Comparison of ENCODE assay signal across 8 cellular contexts in the genomic region with DNA sequence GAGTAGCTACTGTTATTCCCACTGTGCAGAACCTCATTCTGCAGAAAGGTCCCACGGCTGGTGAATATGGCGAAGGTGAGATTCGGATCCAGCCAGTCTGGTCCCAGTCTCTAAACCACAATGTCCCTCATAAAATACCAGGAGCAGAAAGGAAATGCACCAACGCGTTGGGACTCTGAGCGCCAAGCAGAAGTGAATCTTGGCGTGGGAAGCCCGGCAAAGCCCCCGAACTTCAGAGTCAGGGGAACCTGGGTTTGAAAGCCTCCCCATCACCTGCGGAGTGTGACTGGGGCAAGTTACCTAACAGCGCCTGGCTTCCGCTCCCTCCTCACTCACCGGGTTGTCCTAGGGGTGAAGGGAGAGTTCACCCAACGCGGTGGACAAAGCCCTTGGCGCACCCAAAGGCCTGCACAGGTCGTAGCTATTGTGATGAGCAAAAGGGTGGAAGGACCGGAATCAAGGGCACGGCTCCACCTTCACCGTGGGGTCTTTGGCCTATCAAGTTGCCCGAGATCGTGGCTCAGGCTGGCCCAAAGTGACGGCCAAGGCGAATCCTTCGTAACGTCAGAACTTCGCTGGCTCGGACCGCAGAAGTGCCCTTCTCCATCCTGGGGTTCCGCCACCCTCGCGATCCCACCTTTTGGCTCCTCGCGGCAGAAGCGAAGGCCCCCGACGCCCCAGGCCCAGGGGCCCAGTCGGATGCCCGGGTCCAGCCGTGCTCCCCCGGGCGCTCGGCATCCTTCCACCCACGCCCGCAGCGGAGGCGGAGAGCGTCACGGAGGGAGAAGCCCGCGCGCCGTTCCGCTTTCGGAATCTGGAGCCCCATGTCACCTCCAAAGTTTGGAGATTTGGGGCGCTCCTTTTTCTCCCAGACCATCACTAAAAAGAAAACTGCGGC. TPM values are rescaled to one million over a fixed set of nuclear protein-coding genes. Genes with fewer than 3 reads are reported as not detected.
DNase-seq lines count a peak whose midpoint lies in the region; ATAC-seq and TF ChIP-seq lines count a peak whose summit lies in the region.

No MANE protein-coding gene starts in this region.

- H4K20me1 ChIP-seq in PC-3 (ENCODE audit: low read length): no peaks in the 10 kb centered on the region

- peaks cover 25 to 36% of the 10 kb centered on the region in 2 donors for H3K36me3 Mint-ChIP-seq in activated naive CD4-positive, alpha-beta T cell treated with anti-CD3 and anti-CD28 coated beads, Interleukin-2, amount 50 U/mL, for 72 hours

- no peaks in the 10 kb centered on the region for H3K9me3 Mint-ChIP-seq in activated naive CD4-positive, alpha-beta T cell treated with anti-CD3 and anti-CD28 coated beads, Interleukin-2, amount 50 U/mL, for 72 hours

- DNase-seq in PC-3: peak; percentile 26
- DNase-seq in activated naive CD4-positive, alpha-beta T cell treated with anti-CD3 and anti-CD28 coated beads, Interleukin-2, amount 50 U/mL, for 72 hours (ENCODE audit: low spot score in 2 of 2): peak; percentile 69 to 79
- DNase-seq in stimulated activated CD4-positive, alpha-beta T cell treated with anti-CD3 and anti-CD28 coated beads, Interleukin-2, amount 100 ng/mL, for 4 hours (ENCODE audit: low read depth): peak; percentile 79
- no peak for DNase-seq in NCI-H774 (lab: John Stamatoyannopoulos, UW)
- DNase-seq in epidermal melanocyte (ENCODE audit: insufficient read length, low spot score): no peak
- DNase-seq in NCI-H2029 treated with DMSO at 0.1 percent for 48 hours (lab: John Stamatoyannopoulos, UW): no peak

- POLR2A ChIA-PET in PC-3 (lab: Charles Lee; ENCODE audit: unreplicated experiment): interaction anchor here (0.6 to 0.7 kb wide), 4 partner anchors 14 to 713 kb away, joined by 4 to 6 read pairs (median 4); no protein-coding TSS in a partner anchor

- H3K9me2 ChIP-seq in PC-3 (replicated peaks; ENCODE audit: low read length): no peaks in the 10 kb centered on the region

- H3K27ac ChIP-seq in PC-3 (ENCODE audit: low read length) (no peak overlapping the region), iPS-20b (ENCODE audit: low read length) (no peak overlapping the region)

- peak overlapping the region; percentile 81 for H3K4me2 ChIP-seq in PC-3 (ENCODE audit: low read length)

- peaks cover 57% of the 10 kb centered on the region for H3K79me2 ChIP-seq in PC-3 (ENCODE audit: low read length)

- H3K36me3 ChIP-seq in PC-3 (ENCODE audit: low read depth, low read length): no peaks in the 10 kb centered on the region
- H3K36me3 ChIP-seq in iPS-20b (ENCODE audit: insufficient read depth, low read depth, low read length): no peaks in the 10 kb centered on the region

- ATAC-seq in GM19324 (IDR thresholded peaks at IDR 0.05; ENCODE audit: low FRiP score, unreplicated experiment) (peak; percentile 21), PC-3 (peak; percentile 20)
- peak; percentile 14 to 16 for ATAC-seq in activated naive CD4-positive, alpha-beta T cell treated with anti-CD3 and anti-CD28 coated beads, Interleukin-2, amount 50 U/mL, for 72 hours

- H3K27ac Mint-ChIP-seq in activated naive CD4-positive, alpha-beta T cell treated with anti-CD3 and anti-CD28 coated beads, Interleukin-2, amount 50 U/mL, for 72 hours: peak overlapping the region; percentile 91 to 93

- H3K27me3 ChIP-seq in PC-3 (ENCODE audit: low read length) (no peaks in the 10 kb centered on the region), iPS-20b (ENCODE audit: insufficient read depth, low read length) (peaks cover 76% of the 10 kb centered on the region)

- no peaks in the 10 kb centered on the region for H3F3A ChIP-seq in PC-3 (ENCODE audit: low read length, unreplicated experiment)

- H3K4me3 ChIP-seq in PC-3 (ENCODE audit: low read length) (peak overlapping the region; percentile 79), iPS-20b (ENCODE audit: low read length) (peak overlapping the region; percentile 65)

- H3K9ac ChIP-seq in PC-3 (ENCODE audit: low read length) (peak overlapping the region; percentile 67), iPS-20b (ENCODE audit: low read depth, low read length) (no peak overlapping the region)

- CTCF ChIA-PET in PC-3 (lab: Charles Lee): interaction anchor here (0.6 to 1.0 kb wide), 2 partner anchors 27 to 342 kb away, joined by 3 read pairs; no protein-coding TSS in a partner anchor

- intact Hi-C loops in PC-3 (cut with micrococcal nuclease): loop anchor here (1.0 to 5.0 kb wide), 5 partner anchors 47 to 343 kb away; a partner anchor contains a TSS

- H2AFZ ChIP-seq in PC-3 (ENCODE audit: low read length): peak overlapping the region; percentile 84

- BruUV-seq in PC-3 (replicated peaks; lab: Mats Ljungman, UMichigan): no TSS peak

- H3K4me1 ChIP-seq in PC-3 (ENCODE audit: insufficient read depth, low read length) (peaks cover 28% of the 10 kb centered on the region), iPS-20b (ENCODE audit: insufficient read depth, low read length) (no peaks in the 10 kb centered on the region; the same call in 1 of the 2 replicates)

- no peaks in the 10 kb centered on the region for H3K9me3 ChIP-seq in PC-3 (ENCODE audit: low read length)
- H3K9me3 ChIP-seq in iPS-20b (ENCODE audit: insufficient read depth, low read depth, low read length): no peaks in the 10 kb centered on the region

- no peak for TF ChIP-seq CTCF in PC-3 (conservative IDR thresholded peaks at IDR 0.05; ENCODE audit: low read depth, low read length)

RNA-seq across cellular contexts. Expression of a gene that starts 0.8 kb away (rescaled TPM):
- total RNA-seq in PC-3 (2014; rRNA removed): 22.0 and 27.6 TPM in 2 replicates
- 100 to 1,000 TPM; 183 to 251 TPM for total RNA-seq in activated naive CD4-positive, alpha-beta T cell treated with anti-CD3 and anti-CD28 coated beads, Interleukin-2, amount 50 U/mL, for 72 hours

RNA-seq across cellular contexts. Expression of a gene that starts 55.1 kb away (rescaled TPM):
- total RNA-seq in PC-3 (2014; rRNA removed): 42.8 and 46.6 TPM in 2 replicates
- 100 to 1,000 TPM; 208 to 219 TPM for total RNA-seq in activated naive CD4-positive, alpha-beta T cell treated with anti-CD3 and anti-CD28 coated beads, Interleukin-2, amount 50 U/mL, for 72 hours

Comparison
In these comparisons a context has a peak if more than half of its experiments do, and no peak if none do; other contexts are left out.
1. DNase-seq: peak in PC-3 (single experiment), activated naive CD4-positive, alpha-beta T cell treated with anti-CD3 and anti-CD28 coated beads, Interleukin-2, amount 50 U/mL, for 72 hours (2 of 2) and stimulated activated CD4-positive, alpha-beta T cell treated with anti-CD3 and anti-CD28 coated beads, Interleukin-2, amount 100 ng/mL, for 4 hours (single experiment); none in NCI-H774 (single experiment), epidermal melanocyte (single experiment) and NCI-H2029 treated with DMSO at 0.1 percent for 48 hours (single experiment).
2. Peak in every context shown above with its lines, with median percentiles within 50 percentile points of each other: ATAC-seq.